Comparison of ENCODE assay signal across 7 cellular contexts in the genomic region with DNA sequence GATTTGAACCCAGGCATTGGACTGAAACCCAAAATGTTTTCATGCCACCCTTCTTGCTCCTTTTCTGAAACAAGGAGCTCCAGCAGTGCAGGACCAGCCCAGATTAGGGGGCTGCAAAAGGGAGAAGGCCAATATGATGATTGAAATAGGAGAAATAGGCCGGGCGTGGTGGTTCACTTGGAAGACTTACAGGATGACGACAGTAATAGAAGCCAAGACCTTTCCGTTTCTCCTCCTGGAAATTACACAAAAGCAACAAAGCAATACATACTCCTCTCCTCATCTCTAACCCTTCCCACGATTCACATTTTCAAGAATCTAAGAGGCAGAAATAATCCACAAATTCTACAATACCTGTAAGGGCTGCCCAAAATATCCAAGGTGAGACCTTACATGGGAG.
"Had no signal": no experiment of that assay in that cellular context is flagged by ENCODE, and none has a peak within 500 bp of the region (broad histone marks: within the 10 kb centered on the region; RNA-seq: fewer than 3 reads in every experiment).

No MANE protein-coding gene starts in this region.

- H3K27ac ChIP-seq: GM23248, HL-60 had no signal

- H2AFZ ChIP-seq: GM23248 had no signal

- H3K9me3 ChIP-seq: HAP-1 had no signal

- DNase-seq: GM23248, GOT3, H7, IMR-90 had no signal

- H3K4me1 ChIP-seq: HAP-1 had no signal

- FAIRE-seq: K562 had no signal

- H3K9ac ChIP-seq: GM23248 had no signal

- H3K4me3 ChIP-seq: GM23248, HAP-1, K562 had no signal

- H3K36me3 ChIP-seq: HAP-1 had no signal
